Comparison of ENCODE assay signal across 20 cellular contexts in the genomic region with DNA sequence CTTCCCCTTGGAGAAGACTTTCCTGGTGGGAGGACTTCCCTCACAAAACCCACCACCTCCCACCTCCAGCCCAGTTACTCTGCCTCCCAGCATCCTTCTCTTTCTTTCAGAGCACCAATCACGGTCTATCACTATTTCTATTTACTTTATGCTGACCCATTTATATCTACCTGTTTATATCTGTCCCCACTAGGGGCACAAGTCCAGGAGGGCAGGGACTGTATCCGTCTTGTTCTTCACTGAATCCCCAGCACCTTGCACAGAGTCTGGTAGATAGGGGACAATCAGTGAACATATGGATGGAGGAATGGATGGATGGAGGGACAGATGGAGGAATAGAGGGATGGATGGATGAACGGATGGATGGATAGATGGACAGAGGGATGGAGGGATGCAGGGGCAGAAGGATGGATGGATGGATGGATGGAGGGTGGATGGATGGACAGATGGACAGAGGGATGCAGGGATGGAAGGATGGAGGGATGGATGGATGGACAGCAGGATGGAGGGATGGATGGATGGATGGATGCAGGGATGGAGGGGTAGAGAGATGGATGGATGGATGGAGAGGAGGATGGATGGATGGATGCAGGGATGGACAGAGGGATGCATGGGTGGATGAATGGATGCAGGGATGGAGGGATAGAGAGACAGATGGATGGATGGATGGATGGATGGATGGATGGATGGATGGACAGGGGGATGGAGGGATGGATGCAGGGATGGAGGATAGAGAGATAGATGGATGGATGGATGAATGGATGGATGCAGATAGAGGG. TPM values are rescaled to one million over a fixed set of nuclear protein-coding genes. Genes with fewer than 3 reads are reported as not detected.
DNase-seq lines count a peak whose midpoint lies in the region; ATAC-seq and TF ChIP-seq lines count a peak whose summit lies in the region.
"Had no signal": no experiment of that assay in that cellular context is flagged by ENCODE, and none has a peak within 500 bp of the region (broad histone marks: within the 10 kb centered on the region; RNA-seq: fewer than 3 reads in every experiment).

No MANE protein-coding gene starts in this region.

- H3K4me1 Mint-ChIP-seq in endothelial cell (ENCODE audit: unreplicated experiment), result no peaks in the 10 kb centered on the region
- H3K4me1 Mint-ChIP-seq: activated naive CD4-positive, alpha-beta T cell treated with anti-CD3 and anti-CD28 coated beads, Interleukin-2, amount 50 U/mL, for 24 hours; stimulated activated effector memory CD8-positive, alpha-beta T cell treated with anti-CD3 and anti-CD28 coated beads, Interleukin-12 subunit alpha, Interleukin-12 subunit beta, amount 100 ng/mL, for 72 hours had no signal

- H3K4me3 Mint-ChIP-seq in endothelial cell (ENCODE audit: unreplicated experiment), result no peak overlapping the region
- H3K4me3 Mint-ChIP-seq: activated naive CD4-positive, alpha-beta T cell treated with anti-CD3 and anti-CD28 coated beads, Interleukin-2, amount 50 U/mL, for 24 hours; stimulated activated effector memory CD8-positive, alpha-beta T cell treated with anti-CD3 and anti-CD28 coated beads, Interleukin-12 subunit alpha, Interleukin-12 subunit beta, amount 100 ng/mL, for 72 hours had no signal

- no peak overlapping the region for H3K4me3 ChIP-seq in cardiac muscle cell
- H3K4me3 ChIP-seq in right atrium auricular region, result no peak overlapping the region
- no peak overlapping the region for H3K4me3 ChIP-seq in OCI-LY3 (ENCODE audit: low read length)
- no peak overlapping the region for H3K4me3 ChIP-seq in left ventricle myocardium inferior
- H3K4me3 ChIP-seq: transverse colon had no signal

- no peaks in the 10 kb centered on the region for H3K79me2 ChIP-seq in OCI-LY3 (ENCODE audit: low read length)

- no peaks in the 10 kb centered on the region for H3K9me3 Mint-ChIP-seq in endothelial cell (ENCODE audit: unreplicated experiment)
- H3K9me3 Mint-ChIP-seq: activated naive CD4-positive, alpha-beta T cell treated with anti-CD3 and anti-CD28 coated beads, Interleukin-2, amount 50 U/mL, for 24 hours; stimulated activated effector memory CD8-positive, alpha-beta T cell treated with anti-CD3 and anti-CD28 coated beads, Interleukin-12 subunit alpha, Interleukin-12 subunit beta, amount 100 ng/mL, for 72 hours had no signal

- peaks cover 9% of the 10 kb centered on the region for H3K27me3 Mint-ChIP-seq in endothelial cell (ENCODE audit: unreplicated experiment)

- no peaks in the 10 kb centered on the region for H4K20me1 ChIP-seq in OCI-LY3 (ENCODE audit: insufficient read depth, low read length)

- H3K4me1 ChIP-seq in cardiac muscle cell (ENCODE audit: low read depth), result no peaks in the 10 kb centered on the region
- no peaks in the 10 kb centered on the region for H3K4me1 ChIP-seq in right atrium auricular region
- H3K4me1 ChIP-seq in OCI-LY3 (ENCODE audit: low read length), result peaks cover 8% of the 10 kb centered on the region; the same call in 1 of the 2 replicates
- no peaks in the 10 kb centered on the region for H3K4me1 ChIP-seq in left ventricle myocardium inferior
- H3K4me1 ChIP-seq: Caco-2, transverse colon had no signal

- H3K27me3 ChIP-seq in cardiac muscle cell (peaks cover 7% of the 10 kb centered on the region), right atrium auricular region (no peaks in the 10 kb centered on the region), OCI-LY3 (ENCODE audit: low read depth, low read length) (peaks cover 25% of the 10 kb centered on the region), left ventricle myocardium inferior (ENCODE audit: low read depth) (peaks cover 79% of the 10 kb centered on the region)

- intact Hi-C loops in sciatic nerve (cut with DNase I), result no loop called here
- intact Hi-C loops in left ventricle myocardium inferior (cut with micrococcal nuclease), result no loop called here

- H3K27ac Mint-ChIP-seq in endothelial cell (ENCODE audit: unreplicated experiment), result no peak overlapping the region
- H3K27ac Mint-ChIP-seq: activated naive CD4-positive, alpha-beta T cell treated with anti-CD3 and anti-CD28 coated beads, Interleukin-2, amount 50 U/mL, for 24 hours; stimulated activated effector memory CD8-positive, alpha-beta T cell treated with anti-CD3 and anti-CD28 coated beads, Interleukin-12 subunit alpha, Interleukin-12 subunit beta, amount 100 ng/mL, for 72 hours had no signal

- H3K27ac ChIP-seq in cardiac muscle cell (no peak overlapping the region), right atrium auricular region (no peak overlapping the region), OCI-LY3 (ENCODE audit: low read length) (no peak overlapping the region), left ventricle myocardium inferior (replicated peaks) (no peak overlapping the region)
- H3K27ac ChIP-seq: transverse colon had no signal

- no peaks in the 10 kb centered on the region for H3K36me3 Mint-ChIP-seq in endothelial cell (ENCODE audit: low read depth, unreplicated experiment)
- H3K36me3 Mint-ChIP-seq: activated naive CD4-positive, alpha-beta T cell treated with anti-CD3 and anti-CD28 coated beads, Interleukin-2, amount 50 U/mL, for 24 hours; stimulated activated effector memory CD8-positive, alpha-beta T cell treated with anti-CD3 and anti-CD28 coated beads, Interleukin-12 subunit alpha, Interleukin-12 subunit beta, amount 100 ng/mL, for 72 hours had no signal

- no peak for DNase-seq in cardiac muscle cell (ENCODE audit: low read depth in 1 of 2, low spot score in 1 of 2)
- no peak for DNase-seq in right atrium auricular region (ENCODE audit: low spot score)
- DNase-seq in endothelial cell (ENCODE audit: low spot score), result no peak
- no peak for DNase-seq in sciatic nerve (ENCODE audit: low spot score)
- no peak for DNase-seq in HPDE6-E6E7 (ENCODE audit: extremely low spot score)
- DNase-seq in left ventricle myocardium inferior, result no peak
- DNase-seq: activated T-cell treated with anti-CD3 and anti-CD28 coated beads, Interleukin-2, amount 50 U/mL, for 1 hour; Caco-2; effector CD4-positive, alpha-beta T cell; hypothalamus; left colon; NCI-H1092; NCI-H2227 treated with DMSO at 0.1 percent for 48 hours; small intestine; transverse colon had no signal

- TF ChIP-seq CTCF in cardiac muscle cell (IDR thresholded peaks at IDR 0.05; ENCODE audit: low read depth, low read length) (peak; percentile 9), right atrium auricular region (IDR thresholded peaks at IDR 0.05) (no peak), OCI-LY3 (IDR thresholded peaks at IDR 0.05; ENCODE audit: low read depth, low read length) (peak; percentile 24; the same call in 1 of the 2 replicates), endothelial cell (IDR thresholded peaks at IDR 0.05; ENCODE audit: unreplicated experiment) (peak; percentile 31), left ventricle myocardium inferior (IDR thresholded peaks at IDR 0.05; ENCODE audit: borderline replicate concordance) (no peak)

- no peak overlapping the region for H3K9ac ChIP-seq in OCI-LY3 (ENCODE audit: low read length)

- no peaks in the 10 kb centered on the region for H3K36me3 ChIP-seq in cardiac muscle cell
- H3K36me3 ChIP-seq in right atrium auricular region, result no peaks in the 10 kb centered on the region
- no peaks in the 10 kb centered on the region for H3K36me3 ChIP-seq in OCI-LY3 (replicated peaks; ENCODE audit: low read depth, low read length)
- no peaks in the 10 kb centered on the region for H3K36me3 ChIP-seq in left ventricle myocardium inferior
- H3K36me3 ChIP-seq: transverse colon had no signal

- no peak overlapping the region for H3K4me2 ChIP-seq in OCI-LY3 (ENCODE audit: low read length)

- H3K9me3 ChIP-seq in cardiac muscle cell (ENCODE audit: low read depth) (no peaks in the 10 kb centered on the region), right atrium auricular region (no peaks in the 10 kb centered on the region), OCI-LY3 (ENCODE audit: insufficient read depth, low read length) (no peaks in the 10 kb centered on the region), left ventricle myocardium inferior (replicated peaks) (no peaks in the 10 kb centered on the region)
- H3K9me3 ChIP-seq: Caco-2, transverse colon had no signal

- H2AFZ ChIP-seq in OCI-LY3 (ENCODE audit: low read depth, low read length), result no peak overlapping the region

- ATAC-seq in HG03135 (IDR thresholded peaks at IDR 0.05; ENCODE audit: unreplicated experiment) (no peak), sciatic nerve (no peak)
- ATAC-seq: left colon; stimulated activated effector memory CD8-positive, alpha-beta T cell treated with anti-CD3 and anti-CD28 coated beads, Interleukin-12 subunit alpha, Interleukin-12 subunit beta, amount 100 ng/mL, for 72 hours had no signal

RNA-seq across cellular contexts. Expression of gene C1QB, which starts 5.5 kb away (rescaled TPM):
- total RNA-seq in cardiac muscle cell, result not detected in 2 replicates
- polyA plus RNA-seq in cardiac muscle cell, result not detected in 2 replicates
- 100 to 1,000 TPM in 1 of 2 donors, 10 to 100 TPM in 1; 82.5 to 262 TPM for total RNA-seq in right atrium auricular region
- not detected for total RNA-seq in endothelial cell (ENCODE audit: unreplicated experiment)
- total RNA-seq in sciatic nerve, result 122 TPM
- total RNA-seq in left ventricle myocardium inferior, result 96.2 TPM
- total RNA-seq: bronchial epithelial cell, Caco-2 had no signal

RNA-seq across cellular contexts. Expression of gene C1QC, which starts 15.1 kb away (rescaled TPM):
- total RNA-seq in cardiac muscle cell, result not detected in 2 replicates
- polyA plus RNA-seq in cardiac muscle cell, result not detected in 2 replicates
- total RNA-seq in right atrium auricular region, result 100 to 1,000 TPM in 1 of 2 donors, 10 to 100 TPM in 1; 31.4 to 126 TPM
- not detected for total RNA-seq in endothelial cell (ENCODE audit: unreplicated experiment)
- total RNA-seq in sciatic nerve, result 126 TPM
- total RNA-seq in left ventricle myocardium inferior, result 76.6 TPM
- total RNA-seq: bronchial epithelial cell, Caco-2 had no signal

RNA-seq across cellular contexts. Expression of gene C1QA, which starts 22.1 kb away (rescaled TPM):
- total RNA-seq in cardiac muscle cell, result not detected in 2 replicates
- not detected in 2 replicates for polyA plus RNA-seq in cardiac muscle cell
- 100 to 1,000 TPM in 1 of 2 donors, 10 to 100 TPM in 1; 37.9 to 107 TPM for total RNA-seq in right atrium auricular region
- not detected for total RNA-seq in endothelial cell (ENCODE audit: unreplicated experiment)
- 109 TPM for total RNA-seq in sciatic nerve
- total RNA-seq in left ventricle myocardium inferior, result 70.1 TPM
- total RNA-seq: bronchial epithelial cell, Caco-2 had no signal

RNA-seq across cellular contexts. Expression of gene EPHB2, which starts 52.1 kb away (rescaled TPM):
- 58.2 and 96.3 TPM in 2 replicates for total RNA-seq in cardiac muscle cell
- polyA plus RNA-seq in cardiac muscle cell, result 38.8 and 58.8 TPM in 2 replicates
- 1 to 10 TPM; 1.8 to 2.6 TPM for total RNA-seq in right atrium auricular region
- total RNA-seq in endothelial cell (ENCODE audit: unreplicated experiment), result 10.7 TPM
- 22.6 TPM for total RNA-seq in sciatic nerve
- total RNA-seq in left ventricle myocardium inferior, result 2.0 TPM

Comparison
In these comparisons a context has a peak if more than half of its experiments do, and no peak if none do; other contexts are left out.
1. CTCF ChIP-seq: peak in cardiac muscle cell (single experiment), OCI-LY3 (single experiment) and endothelial cell (single experiment); none in right atrium auricular region (0 of 2) and left ventricle myocardium inferior (single experiment).
2. RNA of gene C1QB, which starts 5.5 kb away (total RNA-seq): 82.5 to 262 TPM in right atrium auricular region, 122 TPM in sciatic nerve (single experiment) and 96.2 TPM in left ventricle myocardium inferior (single experiment); not detected in cardiac muscle cell and not detected in endothelial cell (single experiment); every median in the first group is over 10 times any median in the second.
3. RNA of gene C1QC, which starts 15.1 kb away (total RNA-seq): 126 TPM in sciatic nerve (single experiment), 31.4 to 126 TPM in right atrium auricular region and 76.6 TPM in left ventricle myocardium inferior (single experiment); not detected in cardiac muscle cell and not detected in endothelial cell (single experiment); every median in the first group is over 10 times any median in the second.
4. RNA of gene C1QA, which starts 22.1 kb away (total RNA-seq): 109 TPM in sciatic nerve (single experiment), 37.9 to 107 TPM in right atrium auricular region and 70.1 TPM in left ventricle myocardium inferior (single experiment); not detected in cardiac muscle cell and not detected in endothelial cell (single experiment); every median in the first group is over 10 times any median in the second.